In genomic region chr3:146160964-146161724, GRCh38 we compare ENCODE assay signal across 8 cellular contexts. TPM values are rescaled to one million over a fixed set of nuclear protein-coding genes. Genes with fewer than 3 reads are reported as not detected.
A peak's percentile ranks its signal among the peaks of the same experiment; 100 is the strongest.
DNase-seq lines count a peak whose midpoint lies in the region; TF ChIP-seq lines count a peak whose summit lies in the region.

Gene PLOD2, minus strand, starts transcription at chr3:146161184. Its CDS starts 195 bp downstream, at chr3:146160989.

- intact Hi-C loops in testis (cut with DNase I; ENCODE audit: low total_unique reads) = no loop called here

- 6 to 7% methylated on average over 70 to 74 of the region's 76 CpGs for WGBS in mesodermal cell (ENCODE audit: insufficient coverage in 2 of 2), 2 experiments
- 0% methylated on average over 6 to 71 of the region's 76 CpGs for WGBS in testis, 2 donors

- H3K36me3 ChIP-seq in H7 (replicated peaks; ENCODE audit: control insufficient read depth, insufficient read depth, low read length) = no peaks in the 10 kb centered on the region
- no peaks in the 10 kb centered on the region for H3K36me3 ChIP-seq in mesodermal cell (ENCODE audit: control insufficient read depth, insufficient read depth, low read length)
- no peaks in the 10 kb centered on the region for H3K36me3 ChIP-seq in testis (ENCODE audit: low read depth, missing control alignments)

- H3K27ac ChIP-seq in mesodermal cell (ENCODE audit: low read depth, low read length, severe bottlenecking) (peak within 1 kb of the TSS; percentile 84), testis (peak within 1 kb of the TSS; percentile 86 to 97)

- DNase-seq in NCI-H2196 (lab: John Stamatoyannopoulos, UW; ENCODE audit: unreplicated experiment) = peak; percentile 8
- DNase-seq in NCI-H2196 treated with DMSO at 0.1 percent for 48 hours (lab: John Stamatoyannopoulos, UW; ENCODE audit: unreplicated experiment) = no peak
- DNase-seq in H7 = peak; percentile 84
- DNase-seq in NCI-H128 (lab: John Stamatoyannopoulos, UW; ENCODE audit: unreplicated experiment) = peak; percentile 79
- DNase-seq in activated CD4-positive, CD25-positive, alpha-beta regulatory T cell treated with anti-CD3 and anti-CD28 coated beads, Interleukin-2, amount 50 U/mL, for 72 hours = peak; percentile 29
- DNase-seq in erythroblast (lab: John Stamatoyannopoulos, UW) = peak; percentile 65 to 73
- peak; percentile 69 for DNase-seq in testis

- H3K4me1 ChIP-seq in mesodermal cell (ENCODE audit: control insufficient read depth, insufficient read depth, low read length, poor library complexity, severe bottlenecking) (peaks cover 7% of the 10 kb centered on the region), testis (no peaks in the 10 kb centered on the region)

- TF ChIP-seq POLR2A in erythroblast (IDR thresholded peaks at IDR 0.05; ENCODE audit: low read length) = no peak
- no peak for TF ChIP-seq POLR2A in testis (IDR thresholded peaks at IDR 0.05)

- TF ChIP-seq CTCF in testis (IDR thresholded peaks at IDR 0.05) = no peak

- H3K4me3 ChIP-seq in H7 (ENCODE audit: insufficient read depth, low read depth, low read length) (peak within 1 kb of the TSS; percentile 76), mesodermal cell (ENCODE audit: extremely low read depth, insufficient read depth, low read length, poor library complexity, severe bottlenecking) (peak within 1 kb of the TSS; percentile 74), testis (peak within 1 kb of the TSS; percentile 80 to 81)

- H3K9me3 ChIP-seq in mesodermal cell (ENCODE audit: control insufficient read depth, low read length) (no peaks in the 10 kb centered on the region), testis (no peaks in the 10 kb centered on the region)

- H3K27me3 ChIP-seq in H7 (ENCODE audit: control insufficient read depth, insufficient read depth, low read length) (peaks cover 7% of the 10 kb centered on the region), testis (no peaks in the 10 kb centered on the region)

RNA-seq across cellular contexts. Expression of gene PLOD2, which starts in this region (rescaled TPM):
- total RNA-seq in H7 (2014; rRNA removed; shearing (Covaris generic)) = 24.2 and 30.2 TPM in 2 replicates
- polyA plus RNA-seq in mesodermal cell (2013, experiment 1 of 2) = 36.9 TPM
- polyA plus RNA-seq in mesodermal cell (2013, experiment 2 of 2) = 42.3 TPM
- total RNA-seq in testis = 10 to 100 TPM; 13.4 to 20.9 TPM
- polyA plus RNA-seq in testis (ENCODE audit: insufficient read depth, low read depth, low replicate concordance) = 9.9 TPM
